ENCODE assay signal across 35 cellular contexts in the genomic region with DNA sequence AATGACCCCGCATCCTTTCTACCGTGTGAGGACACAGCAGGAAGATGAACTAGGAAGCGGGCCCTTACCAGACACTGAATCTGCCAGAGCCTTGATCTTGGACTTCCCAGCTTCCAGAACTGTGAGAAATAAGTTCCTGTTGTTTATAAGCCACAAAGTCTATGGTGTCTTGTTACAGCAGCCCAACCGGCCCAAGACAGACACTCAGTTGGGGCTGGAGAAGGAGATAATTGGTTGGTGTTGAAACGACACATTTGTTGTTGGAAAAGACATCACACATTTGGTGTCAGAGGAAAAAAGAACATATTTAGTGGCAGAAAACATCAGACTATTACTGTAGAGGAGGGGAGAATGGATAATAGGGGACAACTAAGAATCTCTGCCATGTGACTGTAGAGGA.
"Had no signal": no experiment of that assay in that cellular context is flagged by ENCODE, and none has a peak within 500 bp of the region (broad histone marks: within the 10 kb centered on the region; RNA-seq: fewer than 3 reads in every experiment).

No MANE protein-coding gene starts in this region.

- H3K27ac ChIP-seq: brain microvascular endothelial cell, esophagus squamous epithelium, gastroesophageal sphincter, heart right ventricle had no signal

- H3K36me3 ChIP-seq: brain microvascular endothelial cell, esophagus squamous epithelium, gastroesophageal sphincter, heart right ventricle had no signal

- H3K9me3 Mint-ChIP-seq: activated CD4-positive, alpha-beta memory T cell treated with anti-CD3 and anti-CD28 coated beads, Interleukin-2, amount 10 ng/mL, durations not matched to agents 7 days and 5 days; activated CD4-positive, alpha-beta T cell treated with anti-CD3 and anti-CD28 coated beads, Interleukin-2, amount 10 ng/mL, durations not matched to agents 7 days and 5 days; activated T-helper 17 cell treated with anti-CD3 and anti-CD28 coated beads, Interleukin-2, amount 50 U/mL, for 72 hours; effector memory CD8-positive, alpha-beta T cell; T-helper 2 cell treated with Interferon-gamma antibody and Interleukin-4, amounts not matched to agents 5 μg/mL and 100 μg/mL, for 36 hours had no signal

- H3K27me3 ChIP-seq: brain microvascular endothelial cell had no signal

- ATAC-seq: activated T-cell treated with anti-CD3 and anti-CD28 coated beads, Interleukin-2, amount 50 U/mL, for 72 hours; activated T-helper 17 cell treated with anti-CD3 and anti-CD28 coated beads, Interleukin-2, amount 50 U/mL, for 72 hours; effector memory CD8-positive, alpha-beta T cell; gastroesophageal sphincter; heart right ventricle; T-helper 17 cell had no signal

- FAIRE-seq: astrocyte, bronchial epithelial cell, colon had no signal

- H3K4me1 ChIP-seq: esophagus squamous epithelium, gastroesophageal sphincter, heart right ventricle had no signal

- H3K27me3 Mint-ChIP-seq: activated CD4-positive, alpha-beta memory T cell treated with anti-CD3 and anti-CD28 coated beads, Interleukin-2, amount 10 ng/mL, durations not matched to agents 7 days and 5 days; activated naive CD8-positive, alpha-beta T cell; activated T-cell treated with anti-CD3 and anti-CD28 coated beads, Interleukin-2, amount 50 U/mL, for 24 hours; activated T-helper 17 cell treated with anti-CD3 and anti-CD28 coated beads, Interleukin-2, amount 50 U/mL, for 72 hours; central memory CD8-positive, alpha-beta T cell; effector memory CD8-positive, alpha-beta T cell; T-helper 17 cell had no signal

- H3K4me3 ChIP-seq: esophagus squamous epithelium, gastroesophageal sphincter, heart right ventricle had no signal

- H3K36me3 Mint-ChIP-seq: activated naive CD8-positive, alpha-beta T cell had no signal

- H3K4me1 Mint-ChIP-seq: activated CD4-positive, alpha-beta memory T cell treated with anti-CD3 and anti-CD28 coated beads, Interleukin-2, amount 10 ng/mL, durations not matched to agents 7 days and 5 days; activated CD4-positive, alpha-beta T cell treated with anti-CD3 and anti-CD28 coated beads, Interleukin-2, amount 10 ng/mL, durations not matched to agents 7 days and 5 days; activated T-helper 17 cell treated with anti-CD3 and anti-CD28 coated beads, Interleukin-2, amount 50 U/mL, for 72 hours; central memory CD8-positive, alpha-beta T cell; T-helper 17 cell had no signal

- DNase-seq: activated CD4-positive, alpha-beta memory T cell treated with anti-CD3 and anti-CD28 coated beads, Interleukin-2, amount 10 ng/mL, durations not matched to agents 7 days and 5 days; activated CD4-positive, alpha-beta T cell treated with anti-CD3 and anti-CD28 coated beads for 1 hour; activated CD4-positive, alpha-beta T cell treated with anti-CD3 and anti-CD28 coated beads for 4 hours; activated CD4-positive, alpha-beta T cell treated with anti-CD3 and anti-CD28 coated beads, Interleukin-2, amount 10 ng/mL, durations not matched to agents 7 days and 5 days; activated CD4-positive, alpha-beta T cell treated with anti-CD3 and anti-CD28 coated beads, Interleukin-2, amount 50 U/mL, for 4 hours; activated CD8-positive, alpha-beta memory T cell treated with anti-CD3 and anti-CD28 coated beads, Interleukin-2, amount 50 U/mL, for 48 hours; activated effector memory CD4-positive, alpha-beta T cell treated with Interleukin-2 at 50 U/mL for 16 hours; activated gamma-delta T cell treated with Interleukin-2 at 50 U/mL for 16 hours; activated naive CD4-positive, alpha-beta T cell treated with anti-CD3 and anti-CD28 coated beads, Interleukin-2, amount 50 U/mL, for 16 hours; activated naive CD4-positive, alpha-beta T cell treated with Interleukin-2 at 50 U/mL for 16 hours; activated T-cell treated with anti-CD3 and anti-CD28 coated beads for 4 hours; activated T-cell treated with anti-CD3 and anti-CD28 coated beads, Interleukin-2, amount 50 U/mL, for 24 hours; activated T-cell treated with anti-CD3 and anti-CD28 coated beads, Interleukin-2, amount 50 U/mL, for 72 hours; amniotic stem cell; anterior cingulate cortex; brain microvascular endothelial cell; cortex of kidney; dermis blood vessel endothelial cell; effector CD4-positive, alpha-beta T cell; effector memory CD8-positive, alpha-beta T cell; erythroblast; esophagus squamous epithelium; foreskin melanocyte; heart right ventricle; T-helper 1 cell; T-helper 17 cell; T1000 had no signal

- H3K4me3 Mint-ChIP-seq: activated CD4-positive, alpha-beta memory T cell treated with anti-CD3 and anti-CD28 coated beads, Interleukin-2, amount 10 ng/mL, durations not matched to agents 7 days and 5 days; activated CD4-positive, alpha-beta T cell treated with anti-CD3 and anti-CD28 coated beads, Interleukin-2, amount 10 ng/mL, durations not matched to agents 7 days and 5 days; activated naive CD8-positive, alpha-beta T cell; activated T-cell treated with anti-CD3 and anti-CD28 coated beads, Interleukin-2, amount 50 U/mL, for 24 hours; activated T-cell treated with anti-CD3 and anti-CD28 coated beads, Interleukin-2, amount 50 U/mL, for 72 hours; activated T-helper 17 cell treated with anti-CD3 and anti-CD28 coated beads, Interleukin-2, amount 50 U/mL, for 72 hours; central memory CD8-positive, alpha-beta T cell; effector memory CD8-positive, alpha-beta T cell; T-helper 17 cell; T-helper 2 cell treated with Interferon-gamma antibody and Interleukin-4, amounts not matched to agents 5 μg/mL and 100 μg/mL, for 36 hours had no signal

- H3K27ac Mint-ChIP-seq: activated CD4-positive, alpha-beta memory T cell treated with anti-CD3 and anti-CD28 coated beads, Interleukin-2, amount 10 ng/mL, durations not matched to agents 7 days and 5 days; activated CD4-positive, alpha-beta T cell treated with anti-CD3 and anti-CD28 coated beads, Interleukin-2, amount 10 ng/mL, durations not matched to agents 7 days and 5 days; activated naive CD8-positive, alpha-beta T cell; activated T-cell treated with anti-CD3 and anti-CD28 coated beads, Interleukin-2, amount 50 U/mL, for 24 hours; activated T-cell treated with anti-CD3 and anti-CD28 coated beads, Interleukin-2, amount 50 U/mL, for 72 hours; activated T-helper 17 cell treated with anti-CD3 and anti-CD28 coated beads, Interleukin-2, amount 50 U/mL, for 72 hours; effector memory CD8-positive, alpha-beta T cell; T-helper 17 cell; T-helper 2 cell treated with Interferon-gamma antibody and Interleukin-4, amounts not matched to agents 5 μg/mL and 100 μg/mL, for 36 hours had no signal
